ENCODE assay signal across 24 cellular contexts in the genomic region with DNA sequence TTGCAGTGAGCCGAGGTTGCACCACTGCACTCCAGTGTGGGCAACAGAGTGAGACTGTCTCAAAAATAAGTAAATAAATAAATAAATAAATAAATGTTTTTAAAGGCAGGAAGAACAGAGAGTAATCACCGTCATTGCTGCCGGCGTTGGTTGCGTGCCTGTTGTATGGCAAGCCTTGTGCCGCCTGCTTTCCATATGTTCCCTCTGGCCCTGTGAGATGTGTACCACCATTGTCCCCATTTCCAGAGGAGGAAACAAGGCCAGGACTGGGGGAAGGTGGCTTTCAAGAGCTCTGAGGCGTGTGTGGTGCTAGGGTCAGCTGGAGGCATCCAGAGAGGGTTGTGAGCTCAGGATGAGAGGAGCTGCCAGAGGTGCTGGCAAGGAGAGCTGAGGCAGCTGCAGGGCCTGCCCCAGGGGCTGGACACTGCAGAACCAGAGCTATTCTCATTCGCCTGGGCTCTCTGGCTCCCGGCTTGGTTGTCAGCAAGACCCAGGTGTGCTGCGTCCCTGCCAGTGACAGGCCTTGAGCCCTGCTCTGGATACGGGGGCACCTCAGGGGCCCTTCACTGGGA. TPM values are rescaled to one million over a fixed set of nuclear protein-coding genes. Genes with fewer than 3 reads are reported as not detected.
DNase-seq lines count a peak whose midpoint lies in the region; ATAC-seq lines count a peak whose summit lies in the region.
"Had no signal": no experiment of that assay in that cellular context is flagged by ENCODE, and none has a peak within 500 bp of the region (broad histone marks: within the 10 kb centered on the region; RNA-seq: fewer than 3 reads in every experiment).

No MANE protein-coding gene starts in this region.

- intact Hi-C loops in right cardiac atrium (cut with DNase I) = no loop called here

- H3K27me3 ChIP-seq in right cardiac atrium (ENCODE audit: control insufficient read depth, insufficient read depth) = no peaks in the 10 kb centered on the region
- H3K27me3 ChIP-seq: heart left ventricle had no signal

- 82% methylated on average over 11 of the region's 11 CpGs for WGBS in right cardiac atrium

- ATAC-seq in right cardiac atrium = peak; percentile 15 to 38
- no peak for ATAC-seq in GM21381 (IDR thresholded peaks at IDR 0.05; ENCODE audit: unreplicated experiment)
- ATAC-seq: HepG2; left colon; naive thymus-derived CD8-positive, alpha-beta T cell; stimulated activated naive B cell treated with anti-CD40 and anti-IgM and Interleukin-4, amounts not matched to agents 10 μg/mL and 1 μg/mL and 100 μg/mL, for 72 hours had no signal

- peaks cover 10% of the 10 kb centered on the region for H3K4me1 ChIP-seq in right cardiac atrium (ENCODE audit: control insufficient read depth, insufficient read depth, low read length)

- peak in 12 of 61 donors; percentile 11 to 48 (median 24) for DNase-seq in caudate nucleus (lab: John Stamatoyannopoulos, UW)
- DNase-seq in right cardiac atrium = peak in 2 of 3 donors; percentile 78 to 82
- no peak for DNase-seq in HuH-7.5 (ENCODE audit: low spot score)
- DNase-seq: activated CD4-positive, alpha-beta T cell treated with anti-CD3 and anti-CD28 coated beads, Interleukin-2, amount 50 U/mL, for 48 hours; activated CD4-positive, CD25-positive, alpha-beta regulatory T cell; cerebellar nuclear complex; effector CD8-positive, alpha-beta T cell; left colon; naive thymus-derived CD8-positive, alpha-beta T cell; NCI-H1694; NCI-H2171; NCI-H510A treated with DMSO at 0.1 percent for 48 hours; SHP77 treated with DMSO at 0.1 percent for 48 hours; stimulated activated CD4-positive, alpha-beta T cell treated with anti-CD3 and anti-CD28 coated beads, Interleukin-2, amount 100 ng/mL, for 48 hours; stimulated activated naive B cell treated with anti-CD40 and anti-IgM and Interleukin-4, amounts not matched to agents 10 μg/mL and 1 μg/mL and 100 μg/mL, for 72 hours had no signal

- no peak overlapping the region for H3K4me3 ChIP-seq in right cardiac atrium (ENCODE audit: low read length)
- H3K4me3 ChIP-seq: heart left ventricle, PC-9, thoracic aorta had no signal

- H3K27ac ChIP-seq in caudate nucleus (ENCODE audit: low read depth, low read length) = peak overlapping the region; percentile 73
- H3K27ac ChIP-seq in right cardiac atrium (ENCODE audit: low read length) = no peak overlapping the region
- peak overlapping the region; percentile 77 for H3K27ac ChIP-seq in temporal lobe (ENCODE audit: low read depth, low read length)
- H3K27ac ChIP-seq: heart left ventricle, PC-9, thoracic aorta had no signal

- no peaks in the 10 kb centered on the region for H3K9me3 ChIP-seq in right cardiac atrium (ENCODE audit: control insufficient read depth, low read length)
- H3K9me3 ChIP-seq: heart left ventricle, thoracic aorta had no signal

RNA-seq across cellular contexts. Expression of gene MARCKSL1, which starts 5.2 kb away (rescaled TPM):
- total RNA-seq in right cardiac atrium (10 to 100 TPM; 14.5 to 52.7 (median 40.2) TPM), temporal lobe (355 TPM)
- polyA plus RNA-seq in right cardiac atrium = 30.6 TPM

RNA-seq across cellular contexts. Expression of gene FAM229A, which starts 21.0 kb away (rescaled TPM):
- total RNA-seq in right cardiac atrium (1 to 10 TPM; 2.0 to 5.3 (median 3.6) TPM), temporal lobe (2.2 TPM)
- 3.5 TPM for polyA plus RNA-seq in right cardiac atrium
- polyA plus RNA-seq: CD14-positive monocyte had no signal

RNA-seq across cellular contexts. Expression of gene TSSK3, which starts 21.1 kb away (rescaled TPM):
- total RNA-seq in right cardiac atrium (1 to 10 TPM; 1.1 to 2.7 (median 1.8) TPM), temporal lobe (not detected)
- polyA plus RNA-seq in right cardiac atrium = 1.5 TPM
- total RNA-seq: Daoy, epithelial cell of proximal tubule had no signal

RNA-seq across cellular contexts. Expression of gene HDAC1, which starts 49.4 kb away (rescaled TPM):
- total RNA-seq in right cardiac atrium = 10 to 100 TPM; 34.1 to 44.9 (median 39.5) TPM
- 28.1 TPM for polyA plus RNA-seq in right cardiac atrium
- 18.7 TPM for total RNA-seq in temporal lobe

RNA-seq across cellular contexts. Expression of gene BSDC1, which starts 53.0 kb away (rescaled TPM):
- total RNA-seq in right cardiac atrium = 10 to 100 TPM; 40.4 to 56.0 (median 48.6) TPM
- 37.1 TPM for polyA plus RNA-seq in right cardiac atrium
- 55.6 TPM for total RNA-seq in temporal lobe
